1 cellular context compared by ENCODE assay signal in the genomic region with DNA sequence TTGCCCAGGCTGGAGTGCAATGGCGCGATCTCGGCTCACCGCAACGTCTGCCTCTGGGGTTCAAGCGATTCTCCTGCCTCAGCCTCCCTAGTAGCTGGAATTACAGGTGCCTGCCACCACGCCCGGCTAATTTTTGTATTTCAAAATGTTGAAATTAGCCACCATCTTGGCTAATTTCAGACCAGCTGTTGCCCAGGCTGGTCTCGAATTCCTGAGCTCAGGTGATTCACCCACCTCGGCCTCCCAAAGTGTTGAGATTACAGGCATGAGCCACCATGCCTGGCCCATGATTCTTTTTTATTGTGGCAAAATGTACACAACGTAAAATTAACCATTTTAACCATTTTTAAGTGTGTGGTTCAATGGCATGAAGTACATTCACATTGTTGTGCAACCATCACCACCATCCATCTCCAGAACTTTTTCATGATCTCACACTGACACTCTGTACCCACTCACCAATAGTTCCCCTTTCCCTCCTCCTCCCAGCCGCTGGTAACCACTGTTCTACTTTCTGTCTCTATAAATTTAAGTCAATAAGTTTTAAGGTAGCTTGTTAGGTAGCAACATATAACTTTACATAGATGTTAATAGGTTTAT. TPM values are rescaled to one million over a fixed set of nuclear protein-coding genes. Genes with fewer than 3 reads are reported as not detected.
"Had no signal": no experiment of that assay in that cellular context is flagged by ENCODE, and none has a peak within 500 bp of the region (broad histone marks: within the 10 kb centered on the region; RNA-seq: fewer than 3 reads in every experiment).

No MANE protein-coding gene starts in this region.

RNA-seq across cellular contexts. Expression of a gene that starts 54.0 kb away (rescaled TPM):
- total RNA-seq: myocyte had no signal
